In genomic region chr20:53617791-53618489, GRCh38 we compare ENCODE assay signal across 13 cellular contexts.
"Had no signal": no experiment of that assay in that cellular context is flagged by ENCODE, and none has a peak within 500 bp of the region (broad histone marks: within the 10 kb centered on the region; RNA-seq: fewer than 3 reads in every experiment).

No MANE protein-coding gene starts in this region.

- H3K9me3 ChIP-seq: psoas muscle, upper lobe of left lung had no signal

- ATAC-seq: activated CD8-positive, alpha-beta T cell treated with anti-CD3 and anti-CD28 coated beads for 36 hours; effector memory CD8-positive, alpha-beta T cell; left cardiac atrium; natural killer cell; psoas muscle; stimulated activated naive CD8-positive, alpha-beta T cell treated with anti-CD3 and anti-CD28 coated beads, Interleukin-15, Interleukin-2, amounts not matched to agents 100 U/mL and 50 U/mL, for 24 hours had no signal

- H3K36me3 ChIP-seq: upper lobe of left lung had no signal

- H3K4me3 ChIP-seq: psoas muscle, upper lobe of left lung had no signal

- H3K27me3 ChIP-seq: upper lobe of left lung had no signal

- DNase-seq: activated CD4-positive, alpha-beta T cell treated with anti-CD3 and anti-CD28 coated beads for 4 hours; activated CD8-positive, alpha-beta T cell treated with anti-CD3 and anti-CD28 coated beads for 36 hours; activated naive CD4-positive, alpha-beta T cell treated with anti-CD3 and anti-CD28 coated beads, Interleukin-2, amount 10 ng/mL, durations not matched to agents 7 days and 5 days; amniotic stem cell; effector memory CD8-positive, alpha-beta T cell; erythroblast; left cardiac atrium; natural killer cell; psoas muscle; stimulated activated CD4-positive, alpha-beta T cell treated with anti-CD3 and anti-CD28 coated beads, Interleukin-2, amount 100 ng/mL, for 48 hours; stimulated activated naive CD8-positive, alpha-beta T cell treated with anti-CD3 and anti-CD28 coated beads, Interleukin-15, Interleukin-2, amounts not matched to agents 100 U/mL and 50 U/mL, for 24 hours; T-helper 9 cell; upper lobe of left lung had no signal

- H3K27ac ChIP-seq: psoas muscle, upper lobe of left lung had no signal
